1 cellular context compared by ENCODE assay signal in the genomic region with DNA sequence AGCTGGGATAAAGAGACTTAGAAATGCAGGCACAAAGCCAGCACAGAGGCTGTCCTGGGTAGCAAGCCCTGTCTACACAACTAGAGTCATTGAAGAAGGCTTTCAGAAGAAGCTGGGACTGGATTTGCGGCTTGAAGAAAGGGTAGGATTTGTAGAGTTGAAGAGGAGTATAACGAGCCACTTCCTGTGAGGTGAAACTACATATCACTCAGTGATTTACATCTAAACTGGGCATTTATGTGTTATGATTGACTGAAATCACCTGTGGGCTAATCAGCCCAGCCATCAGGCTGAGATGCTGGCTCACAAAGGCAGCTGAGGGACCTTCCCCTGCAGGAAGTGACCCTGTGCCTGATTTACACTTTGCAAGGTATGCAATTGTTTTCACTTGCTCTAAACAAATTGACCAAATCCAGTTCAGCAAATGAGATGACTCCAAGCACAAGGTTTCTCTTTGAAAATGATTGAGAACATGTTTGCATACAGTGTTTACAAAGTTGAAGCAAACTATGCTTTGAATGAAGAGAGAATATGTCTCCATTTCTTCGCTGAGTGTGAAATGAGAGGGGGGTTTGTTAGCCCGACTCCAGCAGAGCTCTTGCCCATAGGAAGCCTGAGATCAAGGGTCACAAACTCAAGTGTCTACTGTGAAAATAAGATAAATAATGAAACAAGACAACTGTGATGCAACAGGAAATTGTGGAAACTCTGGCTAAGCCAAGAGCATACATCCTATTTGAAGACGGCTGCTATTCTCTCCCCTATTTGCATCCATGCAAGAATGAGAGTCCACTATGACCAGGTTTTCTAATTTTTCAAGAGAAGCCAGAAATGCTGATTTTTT.
TF ChIP-seq lines count a peak whose summit lies in the region.

No MANE protein-coding gene starts in this region.

TF ChIP-seq in HepG2, 621 proteins besides CTCF, POLR2A, EP300 and RAD21 (continued from another document and continues in another):
- TF ChIP-seq RFXANK (CRISPR knock-in tag; IDR thresholded peaks at IDR 0.05) (peak; percentile 92), AKAP8 (CRISPR knock-in tag; IDR thresholded peaks at IDR 0.05) (peak; percentile 61; the same call in 1 of the 2 replicates), ZNF782 (CRISPR knock-in tag; IDR thresholded peaks at IDR 0.05; ENCODE audit: borderline replicate concordance) (peak; percentile 70), SP5 (CRISPR knock-in tag; IDR thresholded peaks at IDR 0.05; ENCODE audit: borderline replicate concordance, low read depth) (peak; percentile 92), ZNF672 (CRISPR knock-in tag; IDR thresholded peaks at IDR 0.05) (no peak), KLF12 (CRISPR knock-in tag; IDR thresholded peaks at IDR 0.05; ENCODE audit: borderline replicate concordance) (no peak), CAMTA2 (CRISPR knock-in tag; IDR thresholded peaks at IDR 0.05; ENCODE audit: borderline replicate concordance) (no peak), TCF7L2 (IDR thresholded peaks at IDR 0.05; ENCODE audit: low read depth, low read length) (peak; percentile 73), ZNF230 (CRISPR knock-in tag; IDR thresholded peaks at IDR 0.05) (peak; percentile 78; the same call in 1 of the 2 replicates), KDM6A (CRISPR knock-in tag; IDR thresholded peaks at IDR 0.05; ENCODE audit: low read depth) (peak; percentile 97), WIZ (CRISPR knock-in tag; IDR thresholded peaks at IDR 0.05) (no peak), ARID2 (CRISPR knock-in tag; IDR thresholded peaks at IDR 0.05; ENCODE audit: borderline replicate concordance) (peak; percentile 2), TRIM24 (CRISPR knock-in tag; IDR thresholded peaks at IDR 0.05) (peak; percentile 82), RFX3 (CRISPR knock-in tag; IDR thresholded peaks at IDR 0.05) (no peak), HOXA3 (CRISPR knock-in tag; IDR thresholded peaks at IDR 0.05) (peak; percentile 85), FOXA1 (IDR thresholded peaks at IDR 0.05) (peak; percentile 98), FOXA1 (CRISPR knock-in tag; IDR thresholded peaks at IDR 0.05) (peak; percentile 99), ZNF460 (CRISPR knock-in tag; IDR thresholded peaks at IDR 0.05; ENCODE audit: borderline replicate concordance) (no peak; the same call in 1 of the 2 replicates), ZNF879 (CRISPR knock-in tag; IDR thresholded peaks at IDR 0.05) (0 out of 2 replicates have a peak, but pooled peaks have one; percentile 25), ZNF570 (CRISPR knock-in tag; IDR thresholded peaks at IDR 0.05; ENCODE audit: borderline replicate concordance) (no peak)
- TF ChIP-seq, protein P1, sequence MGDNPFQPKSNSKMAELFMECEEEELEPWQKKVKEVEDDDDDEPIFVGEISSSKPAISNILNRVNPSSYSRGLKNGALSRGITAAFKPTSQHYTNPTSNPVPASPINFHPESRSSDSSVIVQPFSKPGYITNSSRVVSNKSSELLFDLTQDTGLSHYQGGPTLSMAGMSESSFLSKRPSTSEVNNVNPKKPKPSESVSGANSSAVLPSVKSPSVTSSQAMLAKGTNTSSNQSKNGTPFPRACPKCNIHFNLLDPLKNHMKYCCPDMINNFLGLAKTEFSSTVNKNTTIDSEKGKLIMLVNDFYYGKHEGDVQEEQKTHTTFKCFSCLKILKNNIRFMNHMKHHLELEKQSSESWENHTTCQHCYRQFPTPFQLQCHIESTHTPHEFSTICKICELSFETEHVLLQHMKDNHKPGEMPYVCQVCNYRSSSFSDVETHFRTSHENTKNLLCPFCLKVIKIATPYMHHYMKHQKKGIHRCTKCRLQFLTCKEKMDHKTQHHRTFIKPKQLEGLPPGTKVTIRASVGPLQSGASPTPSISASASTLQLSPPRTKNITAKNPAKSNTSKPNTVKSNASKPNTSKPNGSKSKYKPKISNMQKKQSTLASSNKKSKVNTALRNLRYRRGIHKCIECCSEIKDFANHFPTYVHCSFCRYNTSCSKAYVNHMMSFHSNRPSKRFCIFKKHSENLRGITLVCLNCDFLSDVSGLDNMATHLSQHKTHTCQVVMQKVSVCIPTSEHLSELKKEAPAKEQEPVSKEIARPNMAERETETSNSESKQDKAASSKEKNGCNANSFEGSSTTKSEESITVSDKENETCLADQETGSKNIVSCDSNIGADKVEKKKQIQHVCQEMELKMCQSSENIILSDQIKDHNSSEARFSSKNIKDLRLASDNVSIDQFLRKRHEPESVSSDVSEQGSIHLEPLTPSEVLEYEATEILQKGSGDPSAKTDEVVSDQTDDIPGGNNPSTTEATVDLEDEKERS (CRISPR knock-in tag; IDR thresholded peaks at IDR 0.05), result peak; percentile 94
- TF ChIP-seq, protein P2, sequence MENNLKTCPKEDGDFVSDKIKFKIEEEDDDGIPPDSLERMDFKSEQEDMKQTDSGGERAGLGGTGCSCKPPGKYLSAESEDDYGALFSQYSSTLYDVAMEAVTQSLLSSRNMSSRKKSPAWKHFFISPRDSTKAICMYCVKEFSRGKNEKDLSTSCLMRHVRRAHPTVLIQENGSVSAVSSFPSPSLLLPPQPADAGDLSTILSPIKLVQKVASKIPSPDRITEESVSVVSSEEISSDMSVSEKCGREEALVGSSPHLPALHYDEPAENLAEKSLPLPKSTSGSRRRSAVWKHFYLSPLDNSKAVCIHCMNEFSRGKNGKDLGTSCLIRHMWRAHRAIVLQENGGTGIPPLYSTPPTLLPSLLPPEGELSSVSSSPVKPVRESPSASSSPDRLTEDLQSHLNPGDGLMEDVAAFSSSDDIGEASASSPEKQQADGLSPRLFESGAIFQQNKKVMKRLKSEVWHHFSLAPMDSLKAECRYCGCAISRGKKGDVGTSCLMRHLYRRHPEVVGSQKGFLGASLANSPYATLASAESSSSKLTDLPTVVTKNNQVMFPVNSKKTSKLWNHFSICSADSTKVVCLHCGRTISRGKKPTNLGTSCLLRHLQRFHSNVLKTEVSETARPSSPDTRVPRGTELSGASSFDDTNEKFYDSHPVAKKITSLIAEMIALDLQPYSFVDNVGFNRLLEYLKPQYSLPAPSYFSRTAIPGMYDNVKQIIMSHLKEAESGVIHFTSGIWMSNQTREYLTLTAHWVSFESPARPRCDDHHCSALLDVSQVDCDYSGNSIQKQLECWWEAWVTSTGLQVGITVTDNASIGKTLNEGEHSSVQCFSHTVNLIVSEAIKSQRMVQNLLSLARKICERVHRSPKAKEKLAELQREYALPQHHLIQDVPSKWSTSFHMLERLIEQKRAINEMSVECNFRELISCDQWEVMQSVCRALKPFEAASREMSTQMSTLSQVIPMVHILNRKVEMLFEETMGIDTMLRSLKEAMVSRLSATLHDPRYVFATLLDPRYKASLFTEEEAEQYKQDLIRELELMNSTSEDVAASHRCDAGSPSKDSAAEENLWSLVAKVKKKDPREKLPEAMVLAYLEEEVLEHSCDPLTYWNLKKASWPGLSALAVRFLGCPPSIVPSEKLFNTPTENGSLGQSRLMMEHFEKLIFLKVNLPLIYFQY (CRISPR knock-in tag; IDR thresholded peaks at IDR 0.05; ENCODE audit: borderline replicate concordance), result peak; percentile 89; the same call in 1 of the 2 replicates
- TF ChIP-seq, protein P3, sequence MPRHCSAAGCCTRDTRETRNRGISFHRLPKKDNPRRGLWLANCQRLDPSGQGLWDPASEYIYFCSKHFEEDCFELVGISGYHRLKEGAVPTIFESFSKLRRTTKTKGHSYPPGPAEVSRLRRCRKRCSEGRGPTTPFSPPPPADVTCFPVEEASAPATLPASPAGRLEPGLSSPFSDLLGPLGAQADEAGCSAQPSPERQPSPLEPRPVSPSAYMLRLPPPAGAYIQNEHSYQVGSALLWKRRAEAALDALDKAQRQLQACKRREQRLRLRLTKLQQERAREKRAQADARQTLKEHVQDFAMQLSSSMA (CRISPR knock-in tag; IDR thresholded peaks at IDR 0.05), result peak; percentile 81
- TF ChIP-seq, protein P4, sequence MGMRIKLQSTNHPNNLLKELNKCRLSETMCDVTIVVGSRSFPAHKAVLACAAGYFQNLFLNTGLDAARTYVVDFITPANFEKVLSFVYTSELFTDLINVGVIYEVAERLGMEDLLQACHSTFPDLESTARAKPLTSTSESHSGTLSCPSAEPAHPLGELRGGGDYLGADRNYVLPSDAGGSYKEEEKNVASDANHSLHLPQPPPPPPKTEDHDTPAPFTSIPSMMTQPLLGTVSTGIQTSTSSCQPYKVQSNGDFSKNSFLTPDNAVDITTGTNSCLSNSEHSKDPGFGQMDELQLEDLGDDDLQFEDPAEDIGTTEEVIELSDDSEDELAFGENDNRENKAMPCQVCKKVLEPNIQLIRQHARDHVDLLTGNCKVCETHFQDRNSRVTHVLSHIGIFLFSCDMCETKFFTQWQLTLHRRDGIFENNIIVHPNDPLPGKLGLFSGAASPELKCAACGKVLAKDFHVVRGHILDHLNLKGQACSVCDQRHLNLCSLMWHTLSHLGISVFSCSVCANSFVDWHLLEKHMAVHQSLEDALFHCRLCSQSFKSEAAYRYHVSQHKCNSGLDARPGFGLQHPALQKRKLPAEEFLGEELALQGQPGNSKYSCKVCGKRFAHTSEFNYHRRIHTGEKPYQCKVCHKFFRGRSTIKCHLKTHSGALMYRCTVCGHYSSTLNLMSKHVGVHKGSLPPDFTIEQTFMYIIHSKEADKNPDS (CRISPR knock-in tag; IDR thresholded peaks at IDR 0.05), result peak; percentile 96
- TF ChIP-seq, protein P5, sequence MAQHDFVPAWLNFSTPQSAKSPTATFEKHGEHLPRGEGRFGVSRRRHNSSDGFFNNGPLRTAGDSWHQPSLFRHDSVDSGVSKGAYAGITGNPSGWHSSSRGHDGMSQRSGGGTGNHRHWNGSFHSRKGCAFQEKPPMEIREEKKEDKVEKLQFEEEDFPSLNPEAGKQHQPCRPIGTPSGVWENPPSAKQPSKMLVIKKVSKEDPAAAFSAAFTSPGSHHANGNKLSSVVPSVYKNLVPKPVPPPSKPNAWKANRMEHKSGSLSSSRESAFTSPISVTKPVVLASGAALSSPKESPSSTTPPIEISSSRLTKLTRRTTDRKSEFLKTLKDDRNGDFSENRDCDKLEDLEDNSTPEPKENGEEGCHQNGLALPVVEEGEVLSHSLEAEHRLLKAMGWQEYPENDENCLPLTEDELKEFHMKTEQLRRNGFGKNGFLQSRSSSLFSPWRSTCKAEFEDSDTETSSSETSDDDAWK (CRISPR knock-in tag; IDR thresholded peaks at IDR 0.05), result no peak
- TF ChIP-seq, protein P6, sequence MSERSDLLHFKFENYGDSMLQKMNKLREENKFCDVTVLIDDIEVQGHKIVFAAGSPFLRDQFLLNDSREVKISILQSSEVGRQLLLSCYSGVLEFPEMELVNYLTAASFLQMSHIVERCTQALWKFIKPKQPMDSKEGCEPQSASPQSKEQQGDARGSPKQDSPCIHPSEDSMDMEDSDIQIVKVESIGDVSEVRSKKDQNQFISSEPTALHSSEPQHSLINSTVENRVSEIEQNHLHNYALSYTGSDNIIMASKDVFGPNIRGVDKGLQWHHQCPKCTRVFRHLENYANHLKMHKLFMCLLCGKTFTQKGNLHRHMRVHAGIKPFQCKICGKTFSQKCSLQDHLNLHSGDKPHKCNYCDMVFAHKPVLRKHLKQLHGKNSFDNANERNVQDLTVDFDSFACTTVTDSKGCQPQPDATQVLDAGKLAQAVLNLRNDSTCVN (CRISPR knock-in tag; IDR thresholded peaks at IDR 0.05; ENCODE audit: borderline replicate concordance), result peak; percentile 28; the same call in 1 of the 2 replicates
- TF ChIP-seq, protein P7, sequence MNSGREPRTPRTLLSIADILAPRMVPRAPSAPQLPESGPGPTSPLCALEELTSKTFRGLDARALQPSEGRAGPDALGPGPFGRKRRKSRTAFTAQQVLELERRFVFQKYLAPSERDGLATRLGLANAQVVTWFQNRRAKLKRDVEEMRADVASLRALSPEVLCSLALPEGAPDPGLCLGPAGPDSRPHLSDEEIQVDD (CRISPR knock-in tag; IDR thresholded peaks at IDR 0.05; ENCODE audit: borderline replicate concordance), result no peak
- TF ChIP-seq, protein P8, sequence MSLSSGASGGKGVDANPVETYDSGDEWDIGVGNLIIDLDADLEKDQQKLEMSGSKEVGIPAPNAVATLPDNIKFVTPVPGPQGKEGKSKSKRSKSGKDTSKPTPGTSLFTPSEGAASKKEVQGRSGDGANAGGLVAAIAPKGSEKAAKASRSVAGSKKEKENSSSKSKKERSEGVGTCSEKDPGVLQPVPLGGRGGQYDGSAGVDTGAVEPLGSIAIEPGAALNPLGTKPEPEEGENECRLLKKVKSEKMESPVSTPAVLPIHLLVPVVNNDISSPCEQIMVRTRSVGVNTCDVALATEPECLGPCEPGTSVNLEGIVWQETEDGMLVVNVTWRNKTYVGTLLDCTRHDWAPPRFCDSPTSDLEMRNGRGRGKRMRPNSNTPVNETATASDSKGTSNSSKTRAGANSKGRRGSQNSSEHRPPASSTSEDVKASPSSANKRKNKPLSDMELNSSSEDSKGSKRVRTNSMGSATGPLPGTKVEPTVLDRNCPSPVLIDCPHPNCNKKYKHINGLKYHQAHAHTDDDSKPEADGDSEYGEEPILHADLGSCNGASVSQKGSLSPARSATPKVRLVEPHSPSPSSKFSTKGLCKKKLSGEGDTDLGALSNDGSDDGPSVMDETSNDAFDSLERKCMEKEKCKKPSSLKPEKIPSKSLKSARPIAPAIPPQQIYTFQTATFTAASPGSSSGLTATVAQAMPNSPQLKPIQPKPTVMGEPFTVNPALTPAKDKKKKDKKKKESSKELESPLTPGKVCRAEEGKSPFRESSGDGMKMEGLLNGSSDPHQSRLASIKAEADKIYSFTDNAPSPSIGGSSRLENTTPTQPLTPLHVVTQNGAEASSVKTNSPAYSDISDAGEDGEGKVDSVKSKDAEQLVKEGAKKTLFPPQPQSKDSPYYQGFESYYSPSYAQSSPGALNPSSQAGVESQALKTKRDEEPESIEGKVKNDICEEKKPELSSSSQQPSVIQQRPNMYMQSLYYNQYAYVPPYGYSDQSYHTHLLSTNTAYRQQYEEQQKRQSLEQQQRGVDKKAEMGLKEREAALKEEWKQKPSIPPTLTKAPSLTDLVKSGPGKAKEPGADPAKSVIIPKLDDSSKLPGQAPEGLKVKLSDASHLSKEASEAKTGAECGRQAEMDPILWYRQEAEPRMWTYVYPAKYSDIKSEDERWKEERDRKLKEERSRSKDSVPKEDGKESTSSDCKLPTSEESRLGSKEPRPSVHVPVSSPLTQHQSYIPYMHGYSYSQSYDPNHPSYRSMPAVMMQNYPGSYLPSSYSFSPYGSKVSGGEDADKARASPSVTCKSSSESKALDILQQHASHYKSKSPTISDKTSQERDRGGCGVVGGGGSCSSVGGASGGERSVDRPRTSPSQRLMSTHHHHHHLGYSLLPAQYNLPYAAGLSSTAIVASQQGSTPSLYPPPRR (CRISPR knock-in tag; IDR thresholded peaks at IDR 0.05; ENCODE audit: borderline replicate concordance), result peak; percentile 100
- TF ChIP-seq, protein P9, sequence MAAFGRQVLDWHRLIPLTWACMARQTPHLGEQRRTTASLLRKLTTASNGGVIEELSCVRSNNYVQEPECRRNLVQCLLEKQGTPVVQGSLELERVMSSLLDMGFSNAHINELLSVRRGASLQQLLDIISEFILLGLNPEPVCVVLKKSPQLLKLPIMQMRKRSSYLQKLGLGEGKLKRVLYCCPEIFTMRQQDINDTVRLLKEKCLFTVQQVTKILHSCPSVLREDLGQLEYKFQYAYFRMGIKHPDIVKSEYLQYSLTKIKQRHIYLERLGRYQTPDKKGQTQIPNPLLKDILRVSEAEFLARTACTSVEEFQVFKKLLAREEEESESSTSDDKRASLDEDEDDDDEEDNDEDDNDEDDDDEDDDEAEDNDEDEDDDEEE (CRISPR knock-in tag; IDR thresholded peaks at IDR 0.05), result peak; percentile 90; the same call in 1 of the 2 replicates
- TF ChIP-seq, protein P10, sequence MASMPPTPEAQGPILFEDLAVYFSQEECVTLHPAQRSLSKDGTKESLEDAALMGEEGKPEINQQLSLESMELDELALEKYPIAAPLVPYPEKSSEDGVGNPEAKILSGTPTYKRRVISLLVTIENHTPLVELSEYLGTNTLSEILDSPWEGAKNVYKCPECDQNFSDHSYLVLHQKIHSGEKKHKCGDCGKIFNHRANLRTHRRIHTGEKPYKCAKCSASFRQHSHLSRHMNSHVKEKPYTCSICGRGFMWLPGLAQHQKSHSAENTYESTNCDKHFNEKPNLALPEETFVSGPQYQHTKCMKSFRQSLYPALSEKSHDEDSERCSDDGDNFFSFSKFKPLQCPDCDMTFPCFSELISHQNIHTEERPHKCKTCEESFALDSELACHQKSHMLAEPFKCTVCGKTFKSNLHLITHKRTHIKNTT (CRISPR knock-in tag; IDR thresholded peaks at IDR 0.05), result no peak; the same call in 1 of the 2 replicates
